ENCODE assay signal across 1 cellular context in the genomic region with DNA sequence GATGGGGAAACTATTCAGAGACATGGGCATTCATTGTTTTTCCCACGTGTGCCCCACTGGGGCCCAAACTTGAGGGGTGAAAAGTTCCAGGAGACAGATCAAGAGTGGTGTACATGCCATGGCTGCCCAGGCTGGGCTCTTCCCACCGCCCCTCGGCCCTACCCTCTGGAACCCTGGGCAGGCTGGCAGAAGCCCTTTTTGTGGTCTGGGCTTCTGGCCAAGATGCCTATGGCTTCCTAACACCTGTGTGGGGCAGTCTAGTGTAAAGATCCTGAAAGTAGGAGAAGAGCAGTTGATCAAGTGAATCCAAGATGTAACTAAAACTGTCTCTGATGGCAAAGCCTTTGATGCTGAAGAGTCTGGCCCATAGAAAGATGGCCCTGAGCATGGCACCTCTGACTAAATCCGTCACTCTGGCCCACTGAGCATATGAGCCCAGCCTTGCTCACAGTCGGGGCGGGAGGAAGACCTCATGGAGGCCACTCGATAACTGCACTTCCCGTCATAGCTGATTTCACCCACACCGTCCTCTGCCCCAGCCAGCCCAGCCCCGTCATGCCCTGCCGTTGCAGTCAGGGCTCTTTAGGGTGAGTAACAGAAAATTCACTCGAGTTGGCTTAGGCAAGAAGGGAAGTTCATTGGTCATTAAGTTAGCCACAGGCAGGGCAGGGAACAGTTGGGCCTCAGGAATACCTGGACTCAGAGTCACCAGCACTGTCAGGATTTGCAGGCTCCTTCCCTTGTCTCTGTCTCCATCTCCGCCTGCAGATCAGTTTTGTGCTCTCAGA.
TF ChIP-seq lines count a peak whose summit lies in the region.

No MANE protein-coding gene starts in this region.

TF ChIP-seq in HepG2, 621 proteins besides CTCF, POLR2A, EP300 and RAD21:
- TF ChIP-seq, protein P1, sequence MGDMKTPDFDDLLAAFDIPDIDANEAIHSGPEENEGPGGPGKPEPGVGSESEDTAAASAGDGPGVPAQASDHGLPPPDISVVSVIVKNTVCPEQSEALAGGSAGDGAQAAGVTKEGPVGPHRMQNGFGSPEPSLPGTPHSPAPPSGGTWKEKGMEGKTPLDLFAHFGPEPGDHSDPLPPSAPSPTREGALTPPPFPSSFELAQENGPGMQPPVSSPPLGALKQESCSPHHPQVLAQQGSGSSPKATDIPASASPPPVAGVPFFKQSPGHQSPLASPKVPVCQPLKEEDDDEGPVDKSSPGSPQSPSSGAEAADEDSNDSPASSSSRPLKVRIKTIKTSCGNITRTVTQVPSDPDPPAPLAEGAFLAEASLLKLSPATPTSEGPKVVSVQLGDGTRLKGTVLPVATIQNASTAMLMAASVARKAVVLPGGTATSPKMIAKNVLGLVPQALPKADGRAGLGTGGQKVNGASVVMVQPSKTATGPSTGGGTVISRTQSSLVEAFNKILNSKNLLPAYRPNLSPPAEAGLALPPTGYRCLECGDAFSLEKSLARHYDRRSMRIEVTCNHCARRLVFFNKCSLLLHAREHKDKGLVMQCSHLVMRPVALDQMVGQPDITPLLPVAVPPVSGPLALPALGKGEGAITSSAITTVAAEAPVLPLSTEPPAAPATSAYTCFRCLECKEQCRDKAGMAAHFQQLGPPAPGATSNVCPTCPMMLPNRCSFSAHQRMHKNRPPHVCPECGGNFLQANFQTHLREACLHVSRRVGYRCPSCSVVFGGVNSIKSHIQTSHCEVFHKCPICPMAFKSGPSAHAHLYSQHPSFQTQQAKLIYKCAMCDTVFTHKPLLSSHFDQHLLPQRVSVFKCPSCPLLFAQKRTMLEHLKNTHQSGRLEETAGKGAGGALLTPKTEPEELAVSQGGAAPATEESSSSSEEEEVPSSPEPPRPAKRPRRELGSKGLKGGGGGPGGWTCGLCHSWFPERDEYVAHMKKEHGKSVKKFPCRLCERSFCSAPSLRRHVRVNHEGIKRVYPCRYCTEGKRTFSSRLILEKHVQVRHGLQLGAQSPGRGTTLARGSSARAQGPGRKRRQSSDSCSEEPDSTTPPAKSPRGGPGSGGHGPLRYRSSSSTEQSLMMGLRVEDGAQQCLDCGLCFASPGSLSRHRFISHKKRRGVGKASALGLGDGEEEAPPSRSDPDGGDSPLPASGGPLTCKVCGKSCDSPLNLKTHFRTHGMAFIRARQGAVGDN (CRISPR knock-in tag; IDR thresholded peaks at IDR 0.05), result 0 out of 2 replicates have a peak, but pooled peaks have one; percentile 23
- no peak for TF ChIP-seq ZNF672 (CRISPR knock-in tag; IDR thresholded peaks at IDR 0.05)
TF ChIP-seq in HepG2: peak in this region for 1.
